Comparison of ENCODE assay signal across 8 cellular contexts in the genomic region with DNA sequence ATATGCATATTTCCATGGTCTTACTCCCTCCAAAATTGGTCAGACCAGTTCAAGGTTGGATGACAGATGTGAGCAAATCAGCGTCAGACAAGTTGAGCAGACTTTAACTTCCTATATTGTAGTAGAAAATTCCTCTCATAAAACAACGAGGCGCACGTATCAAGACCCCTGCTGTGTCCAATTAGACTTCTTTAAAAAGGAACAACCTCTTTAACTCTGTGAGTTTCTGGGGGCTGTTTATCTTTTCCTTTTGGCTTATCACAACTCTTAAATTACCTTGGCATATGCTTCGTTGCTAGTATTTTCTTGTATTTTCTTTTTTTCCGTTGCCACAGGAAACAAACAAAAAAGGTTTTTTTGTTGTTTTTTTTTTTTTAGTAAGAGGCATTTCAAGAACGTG.
"Had no signal": no experiment of that assay in that cellular context is flagged by ENCODE, and none has a peak within 500 bp of the region (broad histone marks: within the 10 kb centered on the region; RNA-seq: fewer than 3 reads in every experiment).

No MANE protein-coding gene starts in this region.

- H3K27ac Mint-ChIP-seq: HFFc6 had no signal

- H3K9me3 Mint-ChIP-seq: HFFc6 had no signal

- ATAC-seq: HCT116, K562 had no signal

- H3K4me3 Mint-ChIP-seq: HFFc6 had no signal

- H3K4me3 ChIP-seq: GM23248, HAP-1, K562 had no signal

- H3K36me3 ChIP-seq: HAP-1 had no signal

- H3K27ac ChIP-seq: GM23248 had no signal

- H2AFZ ChIP-seq: GM23248 had no signal

- H3K9me3 ChIP-seq: HAP-1 had no signal

- H3K4me1 ChIP-seq: HAP-1 had no signal

- DNase-seq: GM23248, GOT3, H7, HFFc6, IMR-90 had no signal
